13 cellular contexts compared by ENCODE assay signal in genomic region chr3:102144063-102144462, GRCh38.
"Had no signal": no experiment of that assay in that cellular context is flagged by ENCODE, and none has a peak within 500 bp of the region (broad histone marks: within the 10 kb centered on the region; RNA-seq: fewer than 3 reads in every experiment).

No MANE protein-coding gene starts in this region.

- H3K27ac ChIP-seq: cardiac muscle cell, neutrophil had no signal

- H3K36me3 ChIP-seq: cardiac muscle cell, neutrophil, right atrium auricular region, tibial artery had no signal

- H3K4me3 ChIP-seq: cardiac muscle cell, mucosa of descending colon, right atrium auricular region, tibial artery had no signal

- H3K27me3 ChIP-seq: cardiac muscle cell, neutrophil, right atrium auricular region, tibial artery had no signal

- DNase-seq: effector memory CD4-positive, alpha-beta T cell; immature natural killer cell; kidney; left cardiac atrium; mucosa of descending colon; naive thymus-derived CD8-positive, alpha-beta T cell; stimulated activated CD4-positive, alpha-beta T cell treated with anti-CD3 and anti-CD28 coated beads, Interleukin-4, amount 100 ng/mL, for 1 hour; stimulated activated CD8-positive, alpha-beta memory T cell treated with anti-CD3 and anti-CD28 coated beads, Interleukin-4, amount 100 ng/mL, for 48 hours; stimulated activated naive CD8-positive, alpha-beta T cell treated with anti-CD3 and anti-CD28 coated beads, Interleukin-15, Interleukin-2, amounts not matched to agents 100 U/mL and 50 U/mL, for 24 hours; tibial artery had no signal

- H3K9me3 ChIP-seq: mucosa of descending colon, neutrophil, right atrium auricular region, tibial artery had no signal
